ENCODE assay signal across 1 cellular context in the genomic region with DNA sequence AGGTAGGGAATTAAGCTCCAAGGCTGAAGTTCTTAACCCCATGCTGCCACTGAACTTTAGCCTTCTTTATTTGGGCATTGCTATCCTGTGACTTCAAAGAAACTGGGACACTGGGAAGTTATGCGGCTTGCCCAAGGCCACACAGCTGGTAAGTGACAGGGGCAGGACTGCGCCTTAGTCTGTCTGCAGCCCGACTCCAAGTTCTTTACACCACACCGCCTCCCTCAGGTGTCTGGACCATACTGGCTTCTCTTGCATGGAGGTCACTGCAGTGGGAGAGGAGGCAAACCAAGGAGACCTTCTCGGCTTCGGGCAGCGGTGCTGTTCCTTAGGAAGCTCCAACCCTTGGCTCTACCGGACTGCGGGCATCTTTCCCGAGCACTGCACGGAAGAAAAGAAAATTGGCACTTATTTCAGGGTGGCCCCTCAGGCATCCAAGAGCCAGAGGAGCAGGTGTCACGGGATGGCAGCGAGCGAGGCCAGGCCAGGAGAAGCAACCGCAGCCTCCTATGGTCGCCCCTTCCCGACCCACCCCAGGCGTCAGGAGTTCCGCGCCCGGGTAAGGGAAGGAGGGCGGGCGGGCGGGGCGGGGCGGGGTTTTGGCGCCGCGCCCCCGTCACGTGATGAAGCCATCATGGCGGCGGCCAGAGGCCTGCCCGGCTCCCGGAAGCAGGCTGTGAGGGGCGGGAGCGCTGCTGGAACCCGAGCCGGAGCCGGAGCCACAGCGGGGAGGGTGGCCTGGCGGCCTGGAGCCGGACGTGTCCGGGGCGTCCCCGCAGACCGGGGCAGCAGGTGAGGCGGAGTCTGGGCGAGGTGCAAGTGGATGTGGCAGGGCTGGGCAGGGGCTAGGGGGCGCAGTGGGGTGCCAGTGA.
TF ChIP-seq lines count a peak whose summit lies in the region.

No MANE protein-coding gene starts in this region.

TF ChIP-seq in HepG2, 621 proteins besides CTCF, POLR2A, EP300 and RAD21 (continued from another document):
- TF ChIP-seq ZBTB10 (CRISPR knock-in tag; IDR thresholded peaks at IDR 0.05; ENCODE audit: borderline replicate concordance) (0 out of 2 replicates have a peak, but pooled peaks have one; percentile 56), TCF7 (IDR thresholded peaks at IDR 0.05; ENCODE audit: low read depth) (peak; percentile 51; the same call in 1 of the 2 replicates), ELF1 (CRISPR knock-in tag; IDR thresholded peaks at IDR 0.05) (peak; percentile 88), ZNF3 (CRISPR knock-in tag; IDR thresholded peaks at IDR 0.05) (no peak), SP1 (IDR thresholded peaks at IDR 0.05) (no peak), SP1 (CRISPR knock-in tag; IDR thresholded peaks at IDR 0.05) (no peak; the same call in 1 of the 2 replicates), ARID2 (CRISPR knock-in tag; IDR thresholded peaks at IDR 0.05; ENCODE audit: borderline replicate concordance) (no peak), ZNF598 (CRISPR knock-in tag; IDR thresholded peaks at IDR 0.05; ENCODE audit: borderline replicate concordance) (0 out of 2 replicates have a peak, but pooled peaks have one; percentile 23), ZSCAN25 (CRISPR knock-in tag; IDR thresholded peaks at IDR 0.05) (peak; percentile 83), HMG20A (CRISPR knock-in tag; IDR thresholded peaks at IDR 0.05; ENCODE audit: borderline replicate concordance) (peak; percentile 5; the same call in 1 of the 2 replicates), TAF15 (IDR thresholded peaks at IDR 0.05; ENCODE audit: low read depth, low read length, poor library complexity, severe bottlenecking) (peak; percentile 32), JUND (CRISPR knock-in tag; IDR thresholded peaks at IDR 0.05) (no peak), DR1 (CRISPR knock-in tag; IDR thresholded peaks at IDR 0.05) (no peak), HMG20B (CRISPR knock-in tag; conservative IDR thresholded peaks at IDR 0.05) (no peak), NCOA2 (CRISPR knock-in tag; IDR thresholded peaks at IDR 0.05) (0 out of 2 replicates have a peak, but pooled peaks have one; percentile 39), ZNF646 (CRISPR knock-in tag; IDR thresholded peaks at IDR 0.05) (no peak), MED13 (CRISPR knock-in tag; IDR thresholded peaks at IDR 0.05) (0 out of 2 replicates have a peak, but pooled peaks have one; percentile 59), THAP11 (CRISPR knock-in tag; IDR thresholded peaks at IDR 0.05) (peak; percentile 78), GFI1 (CRISPR knock-in tag; IDR thresholded peaks at IDR 0.05; ENCODE audit: borderline replicate concordance) (0 out of 2 replicates have a peak, but pooled peaks have one; percentile 41), ZNF782 (CRISPR knock-in tag; IDR thresholded peaks at IDR 0.05; ENCODE audit: borderline replicate concordance) (no peak)
- TF ChIP-seq, protein P1, sequence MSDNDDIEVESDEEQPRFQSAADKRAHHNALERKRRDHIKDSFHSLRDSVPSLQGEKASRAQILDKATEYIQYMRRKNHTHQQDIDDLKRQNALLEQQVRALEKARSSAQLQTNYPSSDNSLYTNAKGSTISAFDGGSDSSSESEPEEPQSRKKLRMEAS (IDR thresholded peaks at IDR 0.05): peak; percentile 54
- TF ChIP-seq, protein P2, sequence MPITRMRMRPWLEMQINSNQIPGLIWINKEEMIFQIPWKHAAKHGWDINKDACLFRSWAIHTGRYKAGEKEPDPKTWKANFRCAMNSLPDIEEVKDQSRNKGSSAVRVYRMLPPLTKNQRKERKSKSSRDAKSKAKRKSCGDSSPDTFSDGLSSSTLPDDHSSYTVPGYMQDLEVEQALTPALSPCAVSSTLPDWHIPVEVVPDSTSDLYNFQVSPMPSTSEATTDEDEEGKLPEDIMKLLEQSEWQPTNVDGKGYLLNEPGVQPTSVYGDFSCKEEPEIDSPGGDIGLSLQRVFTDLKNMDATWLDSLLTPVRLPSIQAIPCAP (CRISPR knock-in tag; IDR thresholded peaks at IDR 0.05; ENCODE audit: low read depth): no peak
